Comparison of ENCODE assay signal across 22 cellular contexts in the genomic region with DNA sequence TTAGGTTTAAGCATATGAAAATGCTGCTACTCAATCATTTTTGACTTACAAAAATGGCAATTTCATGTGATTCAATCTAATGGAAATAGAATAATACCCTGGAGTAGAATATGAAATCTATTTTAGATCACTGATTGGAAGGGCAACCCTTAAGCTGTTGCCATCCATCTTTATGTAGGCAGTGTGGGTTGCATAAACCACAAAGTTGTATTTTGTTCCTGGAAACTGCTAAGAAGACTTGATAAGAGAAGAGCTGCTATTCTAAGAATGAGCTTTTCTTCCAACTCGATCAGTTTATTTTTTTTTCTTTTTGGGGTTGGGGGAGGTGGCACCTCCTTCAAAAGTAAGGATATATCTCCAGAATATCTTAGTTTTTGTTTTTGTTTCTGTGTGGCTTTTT.
"Had no signal": no experiment of that assay in that cellular context is flagged by ENCODE, and none has a peak within 500 bp of the region (broad histone marks: within the 10 kb centered on the region; RNA-seq: fewer than 3 reads in every experiment).

No MANE protein-coding gene starts in this region.

- H3K9me3 ChIP-seq: heart right ventricle, left ventricle myocardium inferior, mucosa of descending colon, right atrium auricular region, tibial nerve had no signal

- H3K36me3 ChIP-seq: brain microvascular endothelial cell, heart right ventricle, left ventricle myocardium inferior, right atrium auricular region, spleen, tibial nerve had no signal

- H3K27ac ChIP-seq: brain microvascular endothelial cell, heart right ventricle, left ventricle myocardium inferior, right atrium auricular region, spleen, tibial nerve, VCaP had no signal

- DNase-seq: activated CD4-positive, alpha-beta T cell treated with anti-CD3 and anti-CD28 coated beads for 4 hours; activated CD4-positive, alpha-beta T cell treated with anti-CD3 and anti-CD28 coated beads, Interleukin-2, amount 50 U/mL, for 4 hours; activated naive CD4-positive, alpha-beta T cell; activated T-cell treated with anti-CD3 and anti-CD28 coated beads for 4 hours; activated T-cell treated with anti-CD3 and anti-CD28 coated beads, Interleukin-2, amount 50 U/mL, for 72 hours; anterior cingulate cortex; brain microvascular endothelial cell; cortex of kidney; foreskin melanocyte; heart right ventricle; left ventricle myocardium inferior; mucosa of descending colon; spleen; stimulated activated naive CD4-positive, alpha-beta T cell; T-helper 17 cell; T1000 had no signal

- H3K4me3 ChIP-seq: heart right ventricle, left ventricle myocardium inferior, lung, mucosa of descending colon, right atrium auricular region, spleen, tibial nerve had no signal

- H3K27me3 ChIP-seq: brain microvascular endothelial cell, right atrium auricular region, tibial nerve had no signal

- ATAC-seq: activated naive CD4-positive, alpha-beta T cell treated with anti-CD3 and anti-CD28 coated beads, Interleukin-2, amount 50 U/mL, for 72 hours; activated T-cell treated with anti-CD3 and anti-CD28 coated beads, Interleukin-2, amount 50 U/mL, for 72 hours; heart right ventricle; mucosa of descending colon; natural killer cell treated with Interleukin-12 subunit alpha and Interleukin-12 subunit beta and Interleukin-15 and Interleukin-18, amount 100 ng/mL, for 72 hours; T-helper 17 cell had no signal

- H3K4me1 ChIP-seq: heart right ventricle, left ventricle myocardium inferior, right atrium auricular region, tibial nerve had no signal
